8 cellular contexts compared by ENCODE assay signal in genomic region chr17:75048396-75048933, GRCh38. TPM values are rescaled to one million over a fixed set of nuclear protein-coding genes. Genes with fewer than 3 reads are reported as not detected.
DNase-seq lines count a peak whose midpoint lies in the region; ATAC-seq and TF ChIP-seq lines count a peak whose summit lies in the region.

No MANE protein-coding gene starts in this region.

- H3K36me3 Mint-ChIP-seq in WTC11, result peaks cover 35% of the 10 kb centered on the region
- no peaks in the 10 kb centered on the region for H3K36me3 Mint-ChIP-seq in glutamatergic neuron (ENCODE audit: unreplicated experiment)

- H3K4me3 ChIP-seq in HCT116 (replicated peaks in 1 of 2; ENCODE audit: low read depth in 1 of 2, low read length in 2 of 2) (peak overlapping the region; percentile 86 to 98), skeletal muscle tissue (ENCODE audit: low read length in 3 of 3) (peak overlapping the region; percentile 25 to 89 (median 82))

- H3K4me1 ChIP-seq in HCT116 (ENCODE audit: control insufficient read depth in 1 of 2, insufficient read depth in 2 of 2, low read length in 2 of 2), result peaks cover 10 to 17% of the 10 kb centered on the region in 2 experiments; a peak in 3 of 4 replicates
- H3K4me1 ChIP-seq in skeletal muscle tissue (ENCODE audit: control insufficient read depth in 3 of 3, insufficient read depth in 3 of 3, low read length in 3 of 3), result peaks cover 20 to 25% (median 23%) of the 10 kb centered on the region in 3 donors

- H3K4me1 Mint-ChIP-seq in WTC11 (peaks cover 27% of the 10 kb centered on the region), glutamatergic neuron (ENCODE audit: low read depth, unreplicated experiment) (peaks cover 5% of the 10 kb centered on the region)

- RAD21 ChIA-PET in HCT116 (lab: Charles Lee; ENCODE audit: low non-redundant PET in 1 of 2, low total read pairs in 2 of 2, uncharacterized antibody in 2 of 2, unreplicated experiment in 2 of 2), result no interaction called here

- no peak overlapping the region for H3K27ac ChIP-seq in HCT116 (ENCODE audit: low read depth, low read length)
- H3K27ac ChIP-seq in skeletal muscle tissue (ENCODE audit: low read depth, low read length), result peak overlapping the region; percentile 55

- H3K9me3 ChIP-seq in HCT116 (ENCODE audit: control insufficient read depth in 1 of 2, insufficient read depth in 1 of 2, low read depth in 1 of 2, low read length in 2 of 2) (no peaks in the 10 kb centered on the region), skeletal muscle tissue (ENCODE audit: control insufficient read depth in 3 of 3, low read length in 3 of 3) (no peaks in the 10 kb centered on the region)

- H3K27me3 Mint-ChIP-seq in WTC11 (ENCODE audit: low read depth) (no peaks in the 10 kb centered on the region), glutamatergic neuron (ENCODE audit: unreplicated experiment) (peaks cover 4% of the 10 kb centered on the region)

- CTCF ChIA-PET in HCT116 (lab: Charles Lee) (interaction anchor here (1.0 to 3.6 kb wide), 3 partner anchors 16 to 87 kb away, joined by 3 to 11 read pairs (median 6); no protein-coding TSS in a partner anchor), WTC11 (lab: Charles Lee) (interaction anchor here (1.0 to 2.4 kb wide), 6 partner anchors 12 to 87 kb away, joined by 4 to 13 read pairs (median 8); no protein-coding TSS in a partner anchor)

- H3K79me2 ChIP-seq in HCT116 (ENCODE audit: insufficient read depth, low read length), result peaks cover 40% of the 10 kb centered on the region

- peak overlapping the region; percentile 88 for H3K4me2 ChIP-seq in HCT116 (ENCODE audit: low read length)

- peak overlapping the region; percentile 20; the same call in 1 of the 2 replicates for H3K27ac Mint-ChIP-seq in WTC11
- no peak overlapping the region for H3K27ac Mint-ChIP-seq in glutamatergic neuron (ENCODE audit: unreplicated experiment)

- no TSS peak for BruUV-seq in HCT116 (replicated peaks; lab: Mats Ljungman, UMichigan)

- POLR2A ChIA-PET in HCT116 (lab: Charles Lee), result interaction anchor here (0.8 to 2.9 kb wide), 4 partner anchors 14 to 39 kb away, joined by 4 to 13 read pairs (median 4); partner anchors contain the start of gene SLC16A5
- POLR2A ChIA-PET in WTC11 (lab: Charles Lee), result no interaction called here

- DNase-seq in HCT116 (ENCODE audit: low read depth, low spot score), result no peak
- DNase-seq in WTC11 (ENCODE audit: low spot score), result no peak
- DNase-seq in glutamatergic neuron, result no peak
- no peak for DNase-seq in UCSD-AML1 (lab: John Stamatoyannopoulos, UW; ENCODE audit: unreplicated experiment)
- DNase-seq in NCI-H1436 treated with DMSO at 0.1 percent for 48 hours (lab: John Stamatoyannopoulos, UW), result no peak
- no peak for DNase-seq in NCI-H2171 (lab: John Stamatoyannopoulos, UW)

- no peaks in the 10 kb centered on the region for H3K9me2 ChIP-seq in HCT116 (ENCODE audit: insufficient read depth)

- H3K4me3 Mint-ChIP-seq in WTC11 (peak overlapping the region; percentile 99), glutamatergic neuron (ENCODE audit: unreplicated experiment) (peak overlapping the region; percentile 98)

- H3K9ac ChIP-seq in HCT116 (ENCODE audit: low read length), result peak overlapping the region; percentile 97; the same call in 1 of the 2 replicates
- H3K9ac ChIP-seq in skeletal muscle tissue (ENCODE audit: low read depth in 1 of 3, low read length in 3 of 3), result peak overlapping the region; percentile 77 to 92 (median 89)

- ATAC-seq in HCT116 (no peak), WTC11 (no peak), GM21576 (IDR thresholded peaks at IDR 0.05; ENCODE audit: unreplicated experiment) (no peak)

- no peak for TF ChIP-seq RAD21 in HCT116 (IDR thresholded peaks at IDR 0.05; ENCODE audit: low read depth)

- H3K36me3 ChIP-seq in HCT116 (ENCODE audit: control insufficient read depth in 1 of 2, insufficient read depth in 2 of 2, low read length in 2 of 2) (peaks cover 10 to 15% of the 10 kb centered on the region in 2 experiments; a peak in 3 of 4 replicates), skeletal muscle tissue (ENCODE audit: control insufficient read depth in 3 of 3, insufficient read depth in 3 of 3, low read length in 3 of 3) (peaks cover 10 to 17% (median 13%) of the 10 kb centered on the region in 3 donors)

- H4K20me1 ChIP-seq in HCT116 (ENCODE audit: insufficient read depth), result no peaks in the 10 kb centered on the region

- H3K27me3 ChIP-seq in HCT116 (ENCODE audit: insufficient read depth, low read length) (no peaks in the 10 kb centered on the region), skeletal muscle tissue (ENCODE audit: control insufficient read depth in 3 of 3, insufficient read depth in 3 of 3, low read length in 3 of 3) (no peaks in the 10 kb centered on the region)

- TF ChIP-seq CTCF in HCT116 (IDR thresholded peaks at IDR 0.05 in 2 of 3, conservative IDR thresholded peaks at IDR 0.05 in 1 of 3; ENCODE audit: borderline replicate concordance in 1 of 3, insufficient read depth in 1 of 3, low read depth in 2 of 3, low read length in 2 of 3) (no peak), WTC11 (IDR thresholded peaks at IDR 0.05) (no peak), glutamatergic neuron (IDR thresholded peaks at IDR 0.05; ENCODE audit: partially characterized antibody, unreplicated experiment) (no peak)

- H3K9me3 Mint-ChIP-seq in WTC11 (no peaks in the 10 kb centered on the region), glutamatergic neuron (ENCODE audit: unreplicated experiment) (peaks cover 6% of the 10 kb centered on the region)

- no peak overlapping the region for H2AFZ ChIP-seq in HCT116 (ENCODE audit: low read depth, low read length, poor library complexity, severe bottlenecking)

- no peak for TF ChIP-seq POLR2A in HCT116 (IDR thresholded peaks at IDR 0.05; ENCODE audit: borderline replicate concordance, extremely low read depth, insufficient read depth, insufficient read length)

- intact Hi-C loops in HCT116 (cut with micrococcal nuclease), result no loop called here

TF ChIP-seq in HCT116, 20 proteins besides CTCF, POLR2A, EP300 and RAD21 (continues in another document):
- TF ChIP-seq, protein P1, sequence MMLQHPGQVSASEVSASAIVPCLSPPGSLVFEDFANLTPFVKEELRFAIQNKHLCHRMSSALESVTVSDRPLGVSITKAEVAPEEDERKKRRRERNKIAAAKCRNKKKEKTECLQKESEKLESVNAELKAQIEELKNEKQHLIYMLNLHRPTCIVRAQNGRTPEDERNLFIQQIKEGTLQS (IDR thresholded peaks at IDR 0.05), result no peak
- TF ChIP-seq SRF (IDR thresholded peaks at IDR 0.05; ENCODE audit: low read depth), result no peak
- no peak for TF ChIP-seq YY1 (IDR thresholded peaks at IDR 0.05; ENCODE audit: extremely low read depth, insufficient replicate concordance, low read depth, low read length)

TF ChIP-seq in WTC11, 78 proteins besides CTCF, POLR2A, EP300 and RAD21 (continues in another document):
- TF ChIP-seq ESRRA (CRISPR knock-in tag; IDR thresholded peaks at IDR 0.05; ENCODE audit: borderline replicate concordance) (no peak), ERG (CRISPR knock-in tag; IDR thresholded peaks at IDR 0.05) (no peak), ZNF263 (CRISPR knock-in tag; IDR thresholded peaks at IDR 0.05; ENCODE audit: low read depth) (no peak), ATF1 (CRISPR knock-in tag; IDR thresholded peaks at IDR 0.05) (no peak), ZNF219 (CRISPR knock-in tag; IDR thresholded peaks at IDR 0.05; ENCODE audit: borderline replicate concordance) (no peak)
- TF ChIP-seq, protein P1 (CRISPR knock-in tag; conservative IDR thresholded peaks at IDR 0.05), result no peak

RNA-seq across cellular contexts. Expression of gene KCTD2, which starts 1.4 kb away (rescaled TPM):
- total RNA-seq in HCT116 (2021; ENCODE audit: unreplicated experiment) (23.3 TPM), WTC11 (2021) (31.3 to 34.0 TPM (median 32.8 TPM) in 3 replicates), glutamatergic neuron (ENCODE audit: unreplicated experiment) (23.4 TPM), skeletal muscle tissue (9.4 TPM)
- 17.9 and 19.0 TPM in 2 replicates for polyA plus RNA-seq in HCT116 (2012)

RNA-seq across cellular contexts. Expression of gene ATP5PD, which starts 1.7 kb away (rescaled TPM):
- 407 TPM for total RNA-seq in HCT116 (2021; ENCODE audit: unreplicated experiment)
- polyA plus RNA-seq in HCT116 (2012), result 326 and 476 TPM in 2 replicates
- 383 to 427 TPM (median 419 TPM) in 3 replicates for total RNA-seq in WTC11 (2021)
- 139 TPM for total RNA-seq in glutamatergic neuron (ENCODE audit: unreplicated experiment)
- total RNA-seq in skeletal muscle tissue, result 247 TPM

RNA-seq across cellular contexts. Expression of gene MRPL58, which starts 36.0 kb away (rescaled TPM):
- total RNA-seq in HCT116 (2021; ENCODE audit: unreplicated experiment) (80.5 TPM), WTC11 (2021) (41.8 to 43.7 TPM (median 41.9 TPM) in 3 replicates), glutamatergic neuron (ENCODE audit: unreplicated experiment) (22.2 TPM), skeletal muscle tissue (20.9 TPM)
- polyA plus RNA-seq in HCT116 (2012), result 82.8 and 104 TPM in 2 replicates

RNA-seq across cellular contexts. Expression of gene SLC16A5, which starts 39.3 kb away (rescaled TPM):
- 79.3 TPM for total RNA-seq in HCT116 (2021; ENCODE audit: unreplicated experiment)
- polyA plus RNA-seq in HCT116 (2012), result 60.1 and 73.5 TPM in 2 replicates
- total RNA-seq in WTC11 (2021), result 32.4 to 33.5 TPM (median 33.1 TPM) in 3 replicates
- total RNA-seq in glutamatergic neuron (ENCODE audit: unreplicated experiment), result 1.1 TPM
- total RNA-seq in skeletal muscle tissue, result 4.2 TPM
